ENCODE assay signal across 12 cellular contexts in the genomic region with DNA sequence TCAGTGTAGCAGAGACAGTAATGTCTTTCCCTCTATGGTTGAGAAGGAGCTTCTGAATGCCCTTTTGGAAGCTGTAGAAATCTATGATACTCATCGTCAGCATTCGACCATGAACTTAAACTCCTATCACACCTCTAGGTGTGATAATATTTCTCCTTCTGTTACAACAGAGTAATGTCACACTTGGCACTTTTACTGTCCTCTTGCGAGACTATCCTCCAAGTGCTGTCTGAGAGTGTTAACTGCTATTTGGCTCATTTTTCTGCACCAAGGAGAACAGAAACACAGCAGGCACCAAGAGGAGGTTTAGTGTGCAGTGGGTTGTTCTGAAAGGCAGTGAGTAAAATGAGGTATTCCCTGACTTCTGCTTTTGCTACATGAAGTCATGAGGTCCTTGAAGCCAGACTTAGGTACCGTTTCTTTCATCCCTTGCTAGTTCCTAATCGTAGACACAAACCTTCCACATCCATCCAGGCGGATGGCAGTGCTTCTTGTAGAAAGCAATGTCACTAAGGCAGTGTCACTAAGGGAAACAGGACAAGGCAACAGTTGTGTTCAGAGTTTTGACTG.
DNase-seq lines count a peak whose midpoint lies in the region; ATAC-seq, FAIRE-seq and TF ChIP-seq lines count a peak whose summit lies in the region.
"Had no signal": no experiment of that assay in that cellular context is flagged by ENCODE, and none has a peak within 500 bp of the region (broad histone marks: within the 10 kb centered on the region; RNA-seq: fewer than 3 reads in every experiment).

No MANE protein-coding gene starts in this region.

- no peak overlapping the region for H2AFZ ChIP-seq in mesenchymal stem cell (ENCODE audit: low read depth, low read length)

- no peak overlapping the region for H2BK15ac ChIP-seq in mesenchymal stem cell (ENCODE audit: low read depth, poor library complexity, severe bottlenecking)

- no peak for DNase-seq in activated T-cell treated with anti-CD3 and anti-CD28 coated beads, Interleukin-2, amount 50 U/mL, for 72 hours
- DNase-seq in activated T-cell treated with anti-CD3 and anti-CD28 coated beads, Interleukin-2, amount 50 U/mL, for 1 hour: no peak
- DNase-seq in T-cell (no peak), D721Med (ENCODE audit: insufficient read length, low spot score) (no peak), mesenchymal stem cell (no peak), DMS79 (lab: John Stamatoyannopoulos, UW) (no peak)
- DNase-seq in naive thymus-derived CD4-positive, alpha-beta T cell: no peak
- DNase-seq: gastrocnemius medialis, HFFc6, NCI-H1092, posterior cingulate gyrus had no signal

- H3K4ac ChIP-seq in mesenchymal stem cell (ENCODE audit: low read depth in 1 of 2, low read length in 2 of 2): no peak overlapping the region

- H3K9me3 Mint-ChIP-seq in activated T-cell treated with anti-CD3 and anti-CD28 coated beads, Interleukin-2, amount 50 U/mL, for 72 hours: no peaks in the 10 kb centered on the region
- no peaks in the 10 kb centered on the region for H3K9me3 Mint-ChIP-seq in T-cell
- peaks cover 0 to 2% (median 0%) of the 10 kb centered on the region in 11 donors for H3K9me3 Mint-ChIP-seq in naive thymus-derived CD4-positive, alpha-beta T cell

- POLR2A ChIA-PET in T-cell (lab: Charles Lee): no interaction called here
- POLR2A ChIA-PET in naive thymus-derived CD4-positive, alpha-beta T cell (lab: Charles Lee): interaction anchor here (1.3 kb wide), 1 partner anchor 21 kb away, joined by 3 read pairs; no protein-coding TSS in a partner anchor

- peaks cover 4 to 68% (median 11%) of the 10 kb centered on the region in 3 experiments for H3K36me3 ChIP-seq in naive thymus-derived CD4-positive, alpha-beta T cell (ENCODE audit: control insufficient read depth in 2 of 3, insufficient read depth in 3 of 3, low read length in 3 of 3)
- H3K36me3 ChIP-seq in mesenchymal stem cell (ENCODE audit: control insufficient read depth in 1 of 2, insufficient read depth in 2 of 2, low read depth in 1 of 2, low read length in 2 of 2): peaks cover 7 to 29% of the 10 kb centered on the region in 2 experiments
- H3K36me3 ChIP-seq: gastrocnemius medialis had no signal

- no peaks in the 10 kb centered on the region for H3K27me3 Mint-ChIP-seq in activated T-cell treated with anti-CD3 and anti-CD28 coated beads, Interleukin-2, amount 50 U/mL, for 72 hours (ENCODE audit: low read depth)
- no peaks in the 10 kb centered on the region for H3K27me3 Mint-ChIP-seq in T-cell
- H3K27me3 Mint-ChIP-seq in naive thymus-derived CD4-positive, alpha-beta T cell: no peaks in the 10 kb centered on the region

- H3K27me3 ChIP-seq in naive thymus-derived CD4-positive, alpha-beta T cell (ENCODE audit: control insufficient read depth in 2 of 2, insufficient read depth in 2 of 2, low read length in 2 of 2): no peaks in the 10 kb centered on the region
- no peaks in the 10 kb centered on the region for H3K27me3 ChIP-seq in mesenchymal stem cell (ENCODE audit: control insufficient read depth in 1 of 2, insufficient read depth in 1 of 2, low read length in 2 of 2)
- H3K27me3 ChIP-seq: gastrocnemius medialis had no signal

- no peak overlapping the region for H3K23ac ChIP-seq in mesenchymal stem cell (ENCODE audit: low read length in 2 of 2)

- FAIRE-seq in D721Med (lab: Jason Lieb, UNC): no peak

- no peak for TF ChIP-seq CTCF in D721Med (IDR thresholded peaks at IDR 0.05; ENCODE audit: insufficient read depth, missing control alignments)

- H3K79me1 ChIP-seq in mesenchymal stem cell (replicated peaks; ENCODE audit: low read length, poor library complexity, severe bottlenecking): peaks cover 30% of the 10 kb centered on the region

- H3K4me1 Mint-ChIP-seq in activated T-cell treated with anti-CD3 and anti-CD28 coated beads, Interleukin-2, amount 50 U/mL, for 72 hours (ENCODE audit: low read depth): peaks cover 98% of the 10 kb centered on the region
- H3K4me1 Mint-ChIP-seq in T-cell: peaks cover 96 to 99% (median 97%) of the 10 kb centered on the region in 3 donors
- peaks cover 60 to 96% (median 83%) of the 10 kb centered on the region in 7 donors for H3K4me1 Mint-ChIP-seq in naive thymus-derived CD4-positive, alpha-beta T cell

- CTCF ChIA-PET in T-cell (lab: Charles Lee): no interaction called here
- CTCF ChIA-PET in naive thymus-derived CD4-positive, alpha-beta T cell (lab: Charles Lee): no interaction called here

- no peak overlapping the region for H2AK5ac ChIP-seq in mesenchymal stem cell (ENCODE audit: low read length, severe bottlenecking)

- H4K8ac ChIP-seq in mesenchymal stem cell (ENCODE audit: low read length): no peak overlapping the region

- no peak overlapping the region for H3K4me3 ChIP-seq in naive thymus-derived CD4-positive, alpha-beta T cell (ENCODE audit: low read length)
- no peak overlapping the region for H3K4me3 ChIP-seq in mesenchymal stem cell (ENCODE audit: insufficient read depth in 1 of 2, low read depth in 1 of 2, low read length in 2 of 2)
- H3K4me3 ChIP-seq: gastrocnemius medialis had no signal

- 94% methylated on average over 6 of the region's 6 CpGs for WGBS in mesenchymal stem cell

- intact Hi-C loops in naive thymus-derived CD4-positive, alpha-beta T cell (cut with micrococcal nuclease): loop anchor here in 1 of 2 donors (1.0 kb wide), 1 partner anchor 10 kb away; no protein-coding TSS in a partner anchor

- no peak overlapping the region for H3K27ac ChIP-seq in naive thymus-derived CD4-positive, alpha-beta T cell (ENCODE audit: low read depth, low read length)
- H3K27ac ChIP-seq in mesenchymal stem cell (ENCODE audit: low read length, poor library complexity, severe bottlenecking): no peak overlapping the region
- H3K27ac ChIP-seq: gastrocnemius medialis had no signal

- no peak overlapping the region for H2BK5ac ChIP-seq in mesenchymal stem cell (ENCODE audit: low read depth, low read length, poor library complexity, severe bottlenecking)

- H3K4me1 ChIP-seq in naive thymus-derived CD4-positive, alpha-beta T cell (ENCODE audit: control insufficient read depth in 2 of 2, insufficient read depth in 2 of 2, low read length in 2 of 2): peaks cover 58 to 74% of the 10 kb centered on the region in 2 donors
- no peaks in the 10 kb centered on the region for H3K4me1 ChIP-seq in mesenchymal stem cell (ENCODE audit: control insufficient read depth, insufficient read depth, low read depth, low read length)

- H2BK120ac ChIP-seq in mesenchymal stem cell (ENCODE audit: low read depth, low read length): no peak overlapping the region

- no peak overlapping the region for H3K9ac ChIP-seq in mesenchymal stem cell (ENCODE audit: low read length)

- no peaks in the 10 kb centered on the region for H3K9me3 ChIP-seq in naive thymus-derived CD4-positive, alpha-beta T cell (ENCODE audit: control insufficient read depth in 2 of 3, low read length in 3 of 3)
- no peaks in the 10 kb centered on the region for H3K9me3 ChIP-seq in mesenchymal stem cell (ENCODE audit: control insufficient read depth, low read length)
- H3K9me3 ChIP-seq: gastrocnemius medialis had no signal

- no peak overlapping the region for H3K14ac ChIP-seq in mesenchymal stem cell (ENCODE audit: low read length in 2 of 2)

- no peak overlapping the region for H2BK12ac ChIP-seq in mesenchymal stem cell (ENCODE audit: low read length in 2 of 2)

- no peak overlapping the region for H3K4me2 ChIP-seq in mesenchymal stem cell (ENCODE audit: low read length, poor library complexity, severe bottlenecking)

- no peak overlapping the region for H3K18ac ChIP-seq in mesenchymal stem cell (ENCODE audit: low read depth in 1 of 2, low read length in 2 of 2)

- ATAC-seq in activated T-cell treated with anti-CD3 and anti-CD28 coated beads, Interleukin-2, amount 50 U/mL, for 72 hours (replicated peaks in 1 of 2): no peak
- ATAC-seq in GM21825 (IDR thresholded peaks at IDR 0.05; ENCODE audit: unreplicated experiment) (peak; percentile 28), T-cell (replicated peaks in 1 of 4) (no peak)
- peak; percentile 38 for ATAC-seq in naive thymus-derived CD4-positive, alpha-beta T cell
- ATAC-seq: gastrocnemius medialis had no signal

- H3K36me3 Mint-ChIP-seq in activated T-cell treated with anti-CD3 and anti-CD28 coated beads, Interleukin-2, amount 50 U/mL, for 72 hours (ENCODE audit: insufficient read depth in 2 of 2): peaks cover 4 to 34% of the 10 kb centered on the region in 2 donors
- peaks cover 80% of the 10 kb centered on the region for H3K36me3 Mint-ChIP-seq in T-cell
- peaks cover 10 to 66% (median 47%) of the 10 kb centered on the region in 5 donors for H3K36me3 Mint-ChIP-seq in naive thymus-derived CD4-positive, alpha-beta T cell

- peak overlapping the region; percentile 59 for H3K27ac Mint-ChIP-seq in activated T-cell treated with anti-CD3 and anti-CD28 coated beads, Interleukin-2, amount 50 U/mL, for 72 hours
- peak overlapping the region; percentile 67 to 74 for H3K27ac Mint-ChIP-seq in T-cell
- peak overlapping the region in 7 of 9 donors; percentile 32 to 87 (median 71) for H3K27ac Mint-ChIP-seq in naive thymus-derived CD4-positive, alpha-beta T cell
- H3K27ac Mint-ChIP-seq: HFFc6 had no signal

- no peak overlapping the region for H4K91ac ChIP-seq in mesenchymal stem cell (ENCODE audit: low read length)

- peak overlapping the region in 1 of 2 donors; percentile 4 for H3K4me3 Mint-ChIP-seq in activated T-cell treated with anti-CD3 and anti-CD28 coated beads, Interleukin-2, amount 50 U/mL, for 72 hours
- H3K4me3 Mint-ChIP-seq in T-cell: peak overlapping the region in 2 of 3 donors; percentile 6 to 58
- H3K4me3 Mint-ChIP-seq in naive thymus-derived CD4-positive, alpha-beta T cell: peak overlapping the region in 6 of 10 donors; percentile 3 to 66 (median 30)
- H3K4me3 Mint-ChIP-seq: HFFc6 had no signal

Comparison
In these comparisons a context has a peak if more than half of its experiments do, and no peak if none do; other contexts are left out.
1. ATAC-seq: peak in GM21825 (single experiment) and naive thymus-derived CD4-positive, alpha-beta T cell (single experiment); none in activated T-cell treated with anti-CD3 and anti-CD28 coated beads, Interleukin-2, amount 50 U/mL, for 72 hours (0 of 2) and T-cell (0 of 4).
2. Peak in every context shown above with its lines, with median percentiles within 50 percentile points of each other: H3K27ac Mint-ChIP-seq.